14 cellular contexts compared by ENCODE assay signal in the genomic region with DNA sequence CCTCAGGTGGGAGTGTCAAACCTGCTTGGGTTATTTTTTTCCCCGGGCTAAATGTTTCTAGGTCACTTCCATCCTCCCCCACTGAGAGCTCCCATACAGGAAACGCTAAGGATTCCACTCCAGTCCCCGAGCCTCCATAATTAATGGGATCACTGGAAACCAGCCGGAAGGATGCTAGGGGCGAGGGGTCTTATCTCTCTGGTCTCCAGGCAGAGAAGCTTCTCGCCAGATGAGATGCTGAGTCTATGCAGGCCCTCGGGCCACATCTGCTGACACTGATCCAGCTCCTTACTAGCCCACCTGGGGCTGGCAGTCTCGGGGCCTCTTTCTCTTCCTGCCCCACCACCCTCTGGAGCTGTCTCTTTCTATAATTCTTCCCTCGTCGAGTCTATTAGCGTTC.
DNase-seq lines count a peak whose midpoint lies in the region; ATAC-seq and FAIRE-seq lines count a peak whose summit lies in the region.
"Had no signal": no experiment of that assay in that cellular context is flagged by ENCODE, and none has a peak within 500 bp of the region (broad histone marks: within the 10 kb centered on the region; RNA-seq: fewer than 3 reads in every experiment).

No MANE protein-coding gene starts in this region.

- peak overlapping the region; percentile 47 for H3K27ac ChIP-seq in temporal lobe (ENCODE audit: low read depth, low read length)
- H3K27ac ChIP-seq: Peyer's patch had no signal

- ATAC-seq in GM18519 (IDR thresholded peaks at IDR 0.05; ENCODE audit: low FRiP score, unreplicated experiment) = no peak
- ATAC-seq in left lobe of liver = no peak
- ATAC-seq in GM21825 (IDR thresholded peaks at IDR 0.05; ENCODE audit: unreplicated experiment) = no peak
- ATAC-seq: activated CD4-positive, CD25-positive, alpha-beta regulatory T cell treated with anti-CD3 and anti-CD28 coated beads, Interleukin-2, amount 50 U/mL, for 24 hours had no signal

- FAIRE-seq in HTR-8/SVneo (lab: Jason Lieb, UNC) = no peak
- FAIRE-seq: GM12891 had no signal

- peak; percentile 39 for DNase-seq in HTR-8/SVneo (ENCODE audit: insufficient read length, low spot score)
- DNase-seq in amniotic epithelial cell (ENCODE audit: low read depth) = peak; percentile 22
- DNase-seq in iris pigment epithelial cell (ENCODE audit: low read depth) = peak; percentile 8
- DNase-seq in left lobe of liver (ENCODE audit: low spot score) = no peak
- DNase-seq: activated gamma-delta T cell treated with Interleukin-2 at 50 U/mL for 16 hours; effector CD8-positive, alpha-beta T cell; mammary epithelial cell; Peyer's patch; T-helper 1 cell had no signal
